Comparison of ENCODE assay signal across 10 cellular contexts in the genomic region with DNA sequence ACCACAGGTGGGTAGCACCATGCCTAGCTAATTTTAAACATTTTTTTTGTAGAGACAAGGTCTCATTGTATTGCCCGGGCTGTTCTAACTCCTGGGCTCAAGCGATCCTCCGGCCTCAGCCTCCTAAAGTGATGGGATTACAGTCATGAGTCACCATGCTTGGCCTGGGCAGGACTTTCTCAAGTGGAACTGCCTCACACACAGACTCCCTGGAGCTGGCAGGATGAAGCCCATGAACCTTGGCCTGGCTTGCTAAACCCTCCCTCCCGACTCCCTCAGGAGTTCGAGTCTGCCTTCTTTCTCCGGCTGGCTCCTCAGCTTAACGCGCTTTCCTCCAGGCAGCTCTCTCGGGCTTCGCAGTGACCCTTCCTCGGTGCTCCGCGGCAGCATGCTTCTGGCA. TPM values are rescaled to one million over a fixed set of nuclear protein-coding genes. Genes with fewer than 3 reads are reported as not detected.
DNase-seq lines count a peak whose midpoint lies in the region; ATAC-seq and TF ChIP-seq lines count a peak whose summit lies in the region.
"Had no signal": no experiment of that assay in that cellular context is flagged by ENCODE, and none has a peak within 500 bp of the region (broad histone marks: within the 10 kb centered on the region; RNA-seq: fewer than 3 reads in every experiment).

No MANE protein-coding gene starts in this region.

- H3K9me3 ChIP-seq in mucosa of rectum (ENCODE audit: control insufficient read depth in 2 of 2, low read length in 2 of 2) = no peaks in the 10 kb centered on the region

- intact Hi-C loops in CD14-positive monocyte (cut with micrococcal nuclease) = no loop called here

- H3K9ac ChIP-seq in mucosa of rectum (ENCODE audit: low read depth in 1 of 2, low read length in 2 of 2) = no peak overlapping the region

- peaks cover 0 to 1% (median 0%) of the 10 kb centered on the region in 7 donors for H3K9me3 Mint-ChIP-seq in CD14-positive monocyte
- no peaks in the 10 kb centered on the region for H3K9me3 Mint-ChIP-seq in IgD-negative memory B cell
- H3K9me3 Mint-ChIP-seq in central memory CD8-positive, alpha-beta T cell = no peaks in the 10 kb centered on the region

- TF ChIP-seq CTCF in CD14-positive monocyte (IDR thresholded peaks at IDR 0.05) = no peak

- no peak for ATAC-seq in central memory CD8-positive, alpha-beta T cell (replicated peaks; ENCODE audit: extremely low read depth, poor library complexity, severe bottlenecking)
- ATAC-seq in HG03196 (IDR thresholded peaks at IDR 0.05; ENCODE audit: unreplicated experiment) (no peak), HG02798 (IDR thresholded peaks at IDR 0.05; ENCODE audit: poor library complexity, unreplicated experiment) (no peak)
- ATAC-seq: esophagus mucosa had no signal

- H3K27ac ChIP-seq in mucosa of rectum (ENCODE audit: low read depth in 2 of 2, low read length in 2 of 2) = peak overlapping the region; percentile 63 to 77

- H3K4me3 Mint-ChIP-seq in CD14-positive monocyte = peak overlapping the region in 1 of 2 donors; percentile 28
- peak overlapping the region in 3 of 4 donors; percentile 8 to 65 (median 32) for H3K4me3 Mint-ChIP-seq in IgD-negative memory B cell
- H3K4me3 Mint-ChIP-seq in central memory CD8-positive, alpha-beta T cell = peak overlapping the region; percentile 16

- H3K27ac Mint-ChIP-seq in CD14-positive monocyte (peak overlapping the region in 4 of 7 donors; percentile 11 to 63 (median 49)), IgD-negative memory B cell (peak overlapping the region; percentile 83 to 98 (median 91))
- H3K27ac Mint-ChIP-seq in central memory CD8-positive, alpha-beta T cell (ENCODE audit: low read depth) = peak overlapping the region; percentile 99

- H3K27me3 Mint-ChIP-seq in CD14-positive monocyte (ENCODE audit: low read depth in 3 of 3) (peaks cover 10 to 44% (median 43%) of the 10 kb centered on the region in 3 donors), IgD-negative memory B cell (no peaks in the 10 kb centered on the region)
- no peaks in the 10 kb centered on the region for H3K27me3 Mint-ChIP-seq in central memory CD8-positive, alpha-beta T cell

- peaks cover 63% of the 10 kb centered on the region for H3K4me1 Mint-ChIP-seq in CD14-positive monocyte
- H3K4me1 Mint-ChIP-seq in IgD-negative memory B cell = peaks cover 36 to 58% (median 42%) of the 10 kb centered on the region in 3 donors
- H3K4me1 Mint-ChIP-seq in central memory CD8-positive, alpha-beta T cell = peaks cover 63% of the 10 kb centered on the region

- H3K4me3 ChIP-seq in mucosa of rectum (ENCODE audit: low read length in 2 of 2) = no peak overlapping the region

- no peaks in the 10 kb centered on the region for H3K36me3 ChIP-seq in mucosa of rectum (ENCODE audit: control insufficient read depth in 2 of 2, insufficient read depth in 2 of 2, low read length in 2 of 2)

- H3K27me3 ChIP-seq in mucosa of rectum (ENCODE audit: control insufficient read depth in 2 of 2, insufficient read depth in 2 of 2, low read length in 2 of 2) = no peaks in the 10 kb centered on the region

- DNase-seq in CD14-positive monocyte (ENCODE audit: low spot score) (no peak), SKM-1 (lab: John Stamatoyannopoulos, UW; ENCODE audit: unreplicated experiment) (no peak)
- DNase-seq in central memory CD8-positive, alpha-beta T cell (ENCODE audit: low spot score in 2 of 2) = no peak
- DNase-seq in NK-92 treated with Interleukin-12 subunit alpha and Interleukin-12 subunit beta, amount 100 ng/mL, for 24 hours (lab: John Stamatoyannopoulos, UW) = no peak
- DNase-seq: NCI-H748 treated with DMSO at 0.1 percent for 48 hours had no signal

- peaks cover 45 to 50% of the 10 kb centered on the region in 2 donors for H3K4me1 ChIP-seq in mucosa of rectum (ENCODE audit: control insufficient read depth in 2 of 2, insufficient read depth in 2 of 2, low read length in 2 of 2)

- peaks cover 7 to 22% of the 10 kb centered on the region in 2 donors for H3K36me3 Mint-ChIP-seq in CD14-positive monocyte
- H3K36me3 Mint-ChIP-seq in IgD-negative memory B cell = no peaks in the 10 kb centered on the region
- peaks cover 18% of the 10 kb centered on the region for H3K36me3 Mint-ChIP-seq in central memory CD8-positive, alpha-beta T cell (ENCODE audit: insufficient read depth)

RNA-seq across cellular contexts. Expression of gene ECE1, which starts 7.7 kb away (rescaled TPM):
- polyA plus RNA-seq in CD14-positive monocyte = 10 to 100 TPM; 10.6 to 23.3 TPM
- polyA plus RNA-seq in IgD-negative memory B cell = 58.6 TPM

Comparison
In these comparisons a context has a peak if more than half of its experiments do, and no peak if none do; other contexts are left out.
1. H3K27ac Mint-ChIP-seq: peak in every context shown above with its lines; median percentile 99 in central memory CD8-positive, alpha-beta T cell; 91 in IgD-negative memory B cell; 49 in CD14-positive monocyte.